ENCODE assay signal across 8 cellular contexts in genomic region chr11:14904745-14905103, GRCh38. TPM values are rescaled to one million over a fixed set of nuclear protein-coding genes. Genes with fewer than 3 reads are reported as not detected.
DNase-seq lines count a peak whose midpoint lies in the region; ATAC-seq lines count a peak whose summit lies in the region.

No MANE protein-coding gene starts in this region.

- intact Hi-C loops in left colon (cut with DNase I, micrococcal nuclease), result loop anchor here (5.0 to 10.0 kb wide), 6 partner anchors 112 to 377 kb away; partner anchors contain the start of genes CALCB (in 2 of the 2) and PDE3B (in 1 of the 2)

- DNase-seq in 8988T, result peak; percentile 48
- peak; percentile 73 for DNase-seq in activated CD4-positive, alpha-beta T cell treated with anti-CD3 and anti-CD28 coated beads for 1 hour
- DNase-seq in cerebellum (ENCODE audit: low spot score), result peak; percentile 66
- DNase-seq in left colon, result peak; percentile 73 to 88
- peak; percentile 84 for DNase-seq in stimulated activated CD4-positive, alpha-beta T cell treated with anti-CD3 and anti-CD28 coated beads, Interleukin-1b, Interleukin-23, amount 100 ng/mL, for 48 hours
- DNase-seq in NCI-H2171 treated with DMSO at 0.1 percent for 48 hours (lab: John Stamatoyannopoulos, UW), result no peak

- peak; percentile 42 for ATAC-seq in GM19043 (IDR thresholded peaks at IDR 0.05; ENCODE audit: low read depth, unreplicated experiment)
- peak; percentile 35 for ATAC-seq in HG03520 (IDR thresholded peaks at IDR 0.05; ENCODE audit: unreplicated experiment)
- ATAC-seq in left colon, result peak; percentile 40

RNA-seq across cellular contexts. Expression of gene CYP2R1, which starts 12.7 kb away (rescaled TPM):
- total RNA-seq in cerebellum, result 30.8 TPM
- total RNA-seq in left colon, result 10 to 100 TPM; 19.1 to 21.8 TPM
